1 cellular context compared by ENCODE assay signal in genomic region chr20:22556565-22557056, GRCh38.
TF ChIP-seq lines count a peak whose summit lies in the region.

No MANE protein-coding gene starts in this region.

TF ChIP-seq in GM23338, 12 proteins besides CTCF, POLR2A, EP300 and RAD21 (continued from another document):
- no peak for TF ChIP-seq ZNF462 (CRISPR knock-in tag; IDR thresholded peaks at IDR 0.05)
- no peak for TF ChIP-seq ZNF331 (CRISPR knock-in tag; IDR thresholded peaks at IDR 0.05; ENCODE audit: low read depth)
- no peak for TF ChIP-seq EZH2phosphoT487 (IDR thresholded peaks at IDR 0.05; ENCODE audit: unreplicated experiment)
- no peak for TF ChIP-seq REST (IDR thresholded peaks at IDR 0.05; ENCODE audit: unreplicated experiment)
- TF ChIP-seq JUNB (IDR thresholded peaks at IDR 0.05; ENCODE audit: unreplicated experiment): no peak
- TF ChIP-seq STAT1 (IDR thresholded peaks at IDR 0.05; ENCODE audit: unreplicated experiment): no peak
- no peak for TF ChIP-seq POLR2AphosphoS5 (IDR thresholded peaks at IDR 0.05; ENCODE audit: low read depth)
